27 cellular contexts compared by ENCODE assay signal in genomic region chr7:2075811-2076210, GRCh38.
"Had no signal": no experiment of that assay in that cellular context is flagged by ENCODE, and none has a peak within 500 bp of the region (broad histone marks: within the 10 kb centered on the region; RNA-seq: fewer than 3 reads in every experiment).

No MANE protein-coding gene starts in this region.

- H3K27ac ChIP-seq: epithelial cell of prostate, esophagus squamous epithelium, left lung, lower lobe of right lung, parathyroid adenoma, right atrium auricular region, suprapubic skin, tibial nerve, vagina had no signal

- H3K4me3 Mint-ChIP-seq: activated naive CD8-positive, alpha-beta T cell; nephron; T-helper 2 cell treated with Interferon-gamma antibody and Interleukin-4, amounts not matched to agents 5 μg/mL and 100 μg/mL, for 36 hours had no signal

- H3K27me3 Mint-ChIP-seq: activated naive CD8-positive, alpha-beta T cell had no signal

- H3K9me3 ChIP-seq: esophagus squamous epithelium, left lung, lower lobe of right lung, right atrium auricular region, suprapubic skin, tibial nerve, vagina had no signal

- H3K27ac Mint-ChIP-seq: activated naive CD8-positive, alpha-beta T cell; T-helper 2 cell treated with Interferon-gamma antibody and Interleukin-4, amounts not matched to agents 5 μg/mL and 100 μg/mL, for 36 hours had no signal

- DNase-seq: activated CD4-positive, alpha-beta T cell treated with anti-CD3 and anti-CD28 coated beads for 4 hours; activated CD4-positive, alpha-beta T cell treated with anti-CD3 and anti-CD28 coated beads, Interleukin-2, amount 50 U/mL, for 4 hours; activated effector memory CD4-positive, alpha-beta T cell treated with Interleukin-2 at 50 U/mL for 16 hours; activated naive CD4-positive, alpha-beta T cell treated with Interleukin-2 at 50 U/mL for 16 hours; anterior cingulate cortex; dermis blood vessel endothelial cell; effector CD4-positive, alpha-beta T cell; esophagus squamous epithelium; foreskin melanocyte; kidney glomerular epithelial cell; left lung; lower lobe of right lung; mesenchymal stem cell; occipital lobe; stimulated activated CD4-positive, alpha-beta T cell treated with anti-CD3 and anti-CD28 coated beads, Interleukin-15, amount 100 ng/mL, for 24 hours; stimulated activated CD4-positive, alpha-beta T cell treated with anti-CD3 and anti-CD28 coated beads, Interleukin-2, amount 100 ng/mL, for 24 hours; stimulated activated naive CD4-positive, alpha-beta T cell; T-helper 1 cell had no signal

- H3K9me3 Mint-ChIP-seq: nephron; T-helper 2 cell treated with Interferon-gamma antibody and Interleukin-4, amounts not matched to agents 5 μg/mL and 100 μg/mL, for 36 hours had no signal

- H3K27me3 ChIP-seq: esophagus squamous epithelium, left lung, right atrium auricular region, suprapubic skin, tibial nerve, vagina had no signal
